Comparison of ENCODE assay signal across 1 cellular context in the genomic region with DNA sequence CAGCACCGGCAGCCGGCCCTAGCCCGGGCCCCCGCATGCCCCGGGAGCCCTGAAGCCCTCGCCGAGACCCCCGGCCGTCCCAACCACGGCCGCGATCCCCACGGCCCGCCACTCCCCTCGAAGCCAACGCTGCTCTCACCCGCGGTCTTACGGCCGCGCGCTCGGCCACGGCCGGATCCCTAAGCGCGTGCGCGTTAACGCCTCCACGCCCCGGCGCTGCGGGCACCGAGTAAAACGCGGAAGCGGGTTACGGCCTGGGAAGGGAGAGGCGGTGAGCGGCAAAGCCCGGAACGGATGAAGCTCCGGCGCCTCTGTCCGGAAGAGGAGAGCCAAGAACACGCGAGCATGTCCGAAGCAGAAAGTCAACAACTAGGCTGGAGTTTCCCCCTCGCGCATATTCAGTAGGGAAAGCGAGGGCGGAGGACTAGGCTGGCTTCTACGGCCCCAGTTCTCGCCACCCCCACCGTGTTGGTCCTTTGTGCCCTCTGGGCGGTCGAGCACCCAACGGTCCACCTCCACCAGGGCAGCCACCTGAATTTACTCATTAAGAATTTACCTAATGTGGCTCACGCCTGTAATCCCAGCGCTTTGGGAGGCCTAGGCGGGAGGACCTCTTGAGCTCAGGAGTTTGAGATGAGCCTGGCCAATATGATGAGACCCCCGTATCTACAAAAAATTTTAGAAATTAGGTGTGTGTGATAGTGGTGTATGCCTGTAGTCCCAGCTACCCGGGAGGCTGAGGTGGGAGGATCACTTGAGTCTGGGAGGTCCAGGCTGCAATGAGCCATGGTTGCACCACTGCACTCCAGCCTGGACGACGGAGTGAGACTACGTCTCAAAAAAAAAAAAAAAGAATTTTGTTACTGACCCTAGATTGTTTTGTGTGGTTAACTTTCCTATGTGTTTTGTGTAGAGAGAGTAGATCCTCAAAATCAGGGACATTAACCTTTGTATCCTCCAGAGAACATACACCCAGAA.
A peak's percentile ranks its signal among the peaks of the same experiment; 100 is the strongest.
TF ChIP-seq lines count a peak whose summit lies in the region.

A gene (minus strand): TSS at position 169 of the 978 bp plus-strand sequence. CDS start 1,177 bp downstream, outside the sequence.

TF ChIP-seq in HepG2, 621 proteins besides CTCF, POLR2A, EP300 and RAD21 (continued from another document and continues in another):
- TF ChIP-seq ZKSCAN5 (CRISPR knock-in tag; IDR thresholded peaks at IDR 0.05) (no peak; the same call in 1 of the 2 replicates), SIX4 (CRISPR knock-in tag; IDR thresholded peaks at IDR 0.05) (peak; percentile 90), KLF15 (CRISPR knock-in tag; IDR thresholded peaks at IDR 0.05; ENCODE audit: borderline replicate concordance) (peak; percentile 48), KAT8 (CRISPR knock-in tag; IDR thresholded peaks at IDR 0.05) (peak; percentile 95), MEF2D (CRISPR knock-in tag; IDR thresholded peaks at IDR 0.05) (peak; percentile 97), MAFF (IDR thresholded peaks at IDR 0.05; ENCODE audit: low read depth, low read length) (peak; percentile 7; the same call in 1 of the 2 replicates), RFXANK (CRISPR knock-in tag; IDR thresholded peaks at IDR 0.05) (peak; percentile 69), ZNF292 (CRISPR knock-in tag; IDR thresholded peaks at IDR 0.05; ENCODE audit: borderline replicate concordance, low read depth) (peak; percentile 92; the same call in 1 of the 2 replicates), MIER3 (CRISPR knock-in tag; IDR thresholded peaks at IDR 0.05; ENCODE audit: borderline replicate concordance) (peak; percentile 99; the same call in 1 of the 2 replicates), KAT7 (CRISPR knock-in tag; IDR thresholded peaks at IDR 0.05; ENCODE audit: borderline replicate concordance) (peak; percentile 99), ZSCAN12 (CRISPR knock-in tag; IDR thresholded peaks at IDR 0.05) (peak; percentile 85; the same call in 1 of the 2 replicates), RAD51 (IDR thresholded peaks at IDR 0.05; ENCODE audit: borderline replicate concordance) (no peak), ZC3H13 (CRISPR knock-in tag; IDR thresholded peaks at IDR 0.05) (peak; percentile 95; the same call in 1 of the 2 replicates), SP4 (CRISPR knock-in tag; IDR thresholded peaks at IDR 0.05) (peak; percentile 95), ZNF615 (CRISPR knock-in tag; IDR thresholded peaks at IDR 0.05; ENCODE audit: borderline replicate concordance) (peak; percentile 98), PCBP1 (IDR thresholded peaks at IDR 0.05; ENCODE audit: borderline replicate concordance, low read depth, low read length) (peak; percentile 98), ZNF331 (CRISPR knock-in tag; IDR thresholded peaks at IDR 0.05) (peak; percentile 99), CBX2 (IDR thresholded peaks at IDR 0.05; ENCODE audit: low read depth, low read length) (no peak), CBX2 (CRISPR knock-in tag; IDR thresholded peaks at IDR 0.05; ENCODE audit: low read depth) (peak; percentile 78; the same call in 1 of the 2 replicates), POLR2G (IDR thresholded peaks at IDR 0.05; ENCODE audit: low read depth, low read length) (peak; percentile 99), SATB2 (CRISPR knock-in tag; IDR thresholded peaks at IDR 0.05) (peak; percentile 83; the same call in 1 of the 2 replicates), ZNF567 (CRISPR knock-in tag; IDR thresholded peaks at IDR 0.05; ENCODE audit: borderline replicate concordance) (peak; percentile 87; the same call in 1 of the 2 replicates), ZNF674 (CRISPR knock-in tag; IDR thresholded peaks at IDR 0.05; ENCODE audit: low read depth) (peak; percentile 46; the same call in 1 of the 2 replicates)
- TF ChIP-seq, protein P1, sequence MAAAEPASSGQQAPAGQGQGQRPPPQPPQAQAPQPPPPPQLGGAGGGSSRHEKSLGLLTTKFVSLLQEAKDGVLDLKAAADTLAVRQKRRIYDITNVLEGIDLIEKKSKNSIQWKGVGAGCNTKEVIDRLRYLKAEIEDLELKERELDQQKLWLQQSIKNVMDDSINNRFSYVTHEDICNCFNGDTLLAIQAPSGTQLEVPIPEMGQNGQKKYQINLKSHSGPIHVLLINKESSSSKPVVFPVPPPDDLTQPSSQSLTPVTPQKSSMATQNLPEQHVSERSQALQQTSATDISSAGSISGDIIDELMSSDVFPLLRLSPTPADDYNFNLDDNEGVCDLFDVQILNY (CRISPR knock-in tag; conservative IDR thresholded peaks at IDR 0.05), result peak; percentile 61; the same call in 1 of the 2 replicates
- TF ChIP-seq, protein P2, sequence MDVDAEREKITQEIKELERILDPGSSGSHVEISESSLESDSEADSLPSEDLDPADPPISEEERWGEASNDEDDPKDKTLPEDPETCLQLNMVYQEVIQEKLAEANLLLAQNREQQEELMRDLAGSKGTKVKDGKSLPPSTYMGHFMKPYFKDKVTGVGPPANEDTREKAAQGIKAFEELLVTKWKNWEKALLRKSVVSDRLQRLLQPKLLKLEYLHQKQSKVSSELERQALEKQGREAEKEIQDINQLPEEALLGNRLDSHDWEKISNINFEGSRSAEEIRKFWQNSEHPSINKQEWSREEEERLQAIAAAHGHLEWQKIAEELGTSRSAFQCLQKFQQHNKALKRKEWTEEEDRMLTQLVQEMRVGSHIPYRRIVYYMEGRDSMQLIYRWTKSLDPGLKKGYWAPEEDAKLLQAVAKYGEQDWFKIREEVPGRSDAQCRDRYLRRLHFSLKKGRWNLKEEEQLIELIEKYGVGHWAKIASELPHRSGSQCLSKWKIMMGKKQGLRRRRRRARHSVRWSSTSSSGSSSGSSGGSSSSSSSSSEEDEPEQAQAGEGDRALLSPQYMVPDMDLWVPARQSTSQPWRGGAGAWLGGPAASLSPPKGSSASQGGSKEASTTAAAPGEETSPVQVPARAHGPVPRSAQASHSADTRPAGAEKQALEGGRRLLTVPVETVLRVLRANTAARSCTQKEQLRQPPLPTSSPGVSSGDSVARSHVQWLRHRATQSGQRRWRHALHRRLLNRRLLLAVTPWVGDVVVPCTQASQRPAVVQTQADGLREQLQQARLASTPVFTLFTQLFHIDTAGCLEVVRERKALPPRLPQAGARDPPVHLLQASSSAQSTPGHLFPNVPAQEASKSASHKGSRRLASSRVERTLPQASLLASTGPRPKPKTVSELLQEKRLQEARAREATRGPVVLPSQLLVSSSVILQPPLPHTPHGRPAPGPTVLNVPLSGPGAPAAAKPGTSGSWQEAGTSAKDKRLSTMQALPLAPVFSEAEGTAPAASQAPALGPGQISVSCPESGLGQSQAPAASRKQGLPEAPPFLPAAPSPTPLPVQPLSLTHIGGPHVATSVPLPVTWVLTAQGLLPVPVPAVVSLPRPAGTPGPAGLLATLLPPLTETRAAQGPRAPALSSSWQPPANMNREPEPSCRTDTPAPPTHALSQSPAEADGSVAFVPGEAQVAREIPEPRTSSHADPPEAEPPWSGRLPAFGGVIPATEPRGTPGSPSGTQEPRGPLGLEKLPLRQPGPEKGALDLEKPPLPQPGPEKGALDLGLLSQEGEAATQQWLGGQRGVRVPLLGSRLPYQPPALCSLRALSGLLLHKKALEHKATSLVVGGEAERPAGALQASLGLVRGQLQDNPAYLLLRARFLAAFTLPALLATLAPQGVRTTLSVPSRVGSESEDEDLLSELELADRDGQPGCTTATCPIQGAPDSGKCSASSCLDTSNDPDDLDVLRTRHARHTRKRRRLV (CRISPR knock-in tag; IDR thresholded peaks at IDR 0.05), result peak; percentile 92; the same call in 1 of the 2 replicates
- TF ChIP-seq, protein P3, sequence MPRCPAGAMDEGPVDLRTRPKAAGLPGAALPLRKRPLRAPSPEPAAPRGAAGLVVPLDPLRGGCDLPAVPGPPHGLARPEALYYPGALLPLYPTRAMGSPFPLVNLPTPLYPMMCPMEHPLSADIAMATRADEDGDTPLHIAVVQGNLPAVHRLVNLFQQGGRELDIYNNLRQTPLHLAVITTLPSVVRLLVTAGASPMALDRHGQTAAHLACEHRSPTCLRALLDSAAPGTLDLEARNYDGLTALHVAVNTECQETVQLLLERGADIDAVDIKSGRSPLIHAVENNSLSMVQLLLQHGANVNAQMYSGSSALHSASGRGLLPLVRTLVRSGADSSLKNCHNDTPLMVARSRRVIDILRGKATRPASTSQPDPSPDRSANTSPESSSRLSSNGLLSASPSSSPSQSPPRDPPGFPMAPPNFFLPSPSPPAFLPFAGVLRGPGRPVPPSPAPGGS (CRISPR knock-in tag; IDR thresholded peaks at IDR 0.05), result peak; percentile 97
- TF ChIP-seq, protein P4, sequence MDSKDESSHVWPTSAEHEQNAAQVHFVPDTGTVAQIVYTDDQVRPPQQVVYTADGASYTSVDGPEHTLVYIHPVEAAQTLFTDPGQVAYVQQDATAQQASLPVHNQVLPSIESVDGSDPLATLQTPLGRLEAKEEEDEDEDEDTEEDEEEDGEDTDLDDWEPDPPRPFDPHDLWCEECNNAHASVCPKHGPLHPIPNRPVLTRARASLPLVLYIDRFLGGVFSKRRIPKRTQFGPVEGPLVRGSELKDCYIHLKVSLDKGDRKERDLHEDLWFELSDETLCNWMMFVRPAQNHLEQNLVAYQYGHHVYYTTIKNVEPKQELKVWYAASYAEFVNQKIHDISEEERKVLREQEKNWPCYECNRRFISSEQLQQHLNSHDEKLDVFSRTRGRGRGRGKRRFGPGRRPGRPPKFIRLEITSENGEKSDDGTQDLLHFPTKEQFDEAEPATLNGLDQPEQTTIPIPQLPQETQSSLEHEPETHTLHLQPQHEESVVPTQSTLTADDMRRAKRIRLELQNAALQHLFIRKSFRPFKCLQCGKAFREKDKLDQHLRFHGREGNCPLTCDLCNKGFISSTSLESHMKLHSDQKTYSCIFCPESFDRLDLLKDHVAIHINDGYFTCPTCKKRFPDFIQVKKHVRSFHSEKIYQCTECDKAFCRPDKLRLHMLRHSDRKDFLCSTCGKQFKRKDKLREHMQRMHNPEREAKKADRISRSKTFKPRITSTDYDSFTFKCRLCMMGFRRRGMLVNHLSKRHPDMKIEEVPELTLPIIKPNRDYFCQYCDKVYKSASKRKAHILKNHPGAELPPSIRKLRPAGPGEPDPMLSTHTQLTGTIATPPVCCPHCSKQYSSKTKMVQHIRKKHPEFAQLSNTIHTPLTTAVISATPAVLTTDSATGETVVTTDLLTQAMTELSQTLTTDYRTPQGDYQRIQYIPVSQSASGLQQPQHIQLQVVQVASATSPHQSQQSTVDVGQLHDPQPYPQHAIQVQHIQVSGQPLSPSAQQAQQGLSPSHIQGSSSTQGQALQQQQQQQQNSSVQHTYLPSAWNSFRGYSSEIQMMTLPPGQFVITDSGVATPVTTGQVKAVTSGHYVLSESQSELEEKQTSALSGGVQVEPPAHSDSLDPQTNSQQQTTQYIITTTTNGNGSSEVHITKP (CRISPR knock-in tag; IDR thresholded peaks at IDR 0.05; ENCODE audit: low read depth), result peak; percentile 90
- TF ChIP-seq, protein P5, sequence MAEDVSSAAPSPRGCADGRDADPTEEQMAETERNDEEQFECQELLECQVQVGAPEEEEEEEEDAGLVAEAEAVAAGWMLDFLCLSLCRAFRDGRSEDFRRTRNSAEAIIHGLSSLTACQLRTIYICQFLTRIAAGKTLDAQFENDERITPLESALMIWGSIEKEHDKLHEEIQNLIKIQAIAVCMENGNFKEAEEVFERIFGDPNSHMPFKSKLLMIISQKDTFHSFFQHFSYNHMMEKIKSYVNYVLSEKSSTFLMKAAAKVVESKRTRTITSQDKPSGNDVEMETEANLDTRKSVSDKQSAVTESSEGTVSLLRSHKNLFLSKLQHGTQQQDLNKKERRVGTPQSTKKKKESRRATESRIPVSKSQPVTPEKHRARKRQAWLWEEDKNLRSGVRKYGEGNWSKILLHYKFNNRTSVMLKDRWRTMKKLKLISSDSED (CRISPR knock-in tag; IDR thresholded peaks at IDR 0.05), result no peak
- TF ChIP-seq, protein P6, sequence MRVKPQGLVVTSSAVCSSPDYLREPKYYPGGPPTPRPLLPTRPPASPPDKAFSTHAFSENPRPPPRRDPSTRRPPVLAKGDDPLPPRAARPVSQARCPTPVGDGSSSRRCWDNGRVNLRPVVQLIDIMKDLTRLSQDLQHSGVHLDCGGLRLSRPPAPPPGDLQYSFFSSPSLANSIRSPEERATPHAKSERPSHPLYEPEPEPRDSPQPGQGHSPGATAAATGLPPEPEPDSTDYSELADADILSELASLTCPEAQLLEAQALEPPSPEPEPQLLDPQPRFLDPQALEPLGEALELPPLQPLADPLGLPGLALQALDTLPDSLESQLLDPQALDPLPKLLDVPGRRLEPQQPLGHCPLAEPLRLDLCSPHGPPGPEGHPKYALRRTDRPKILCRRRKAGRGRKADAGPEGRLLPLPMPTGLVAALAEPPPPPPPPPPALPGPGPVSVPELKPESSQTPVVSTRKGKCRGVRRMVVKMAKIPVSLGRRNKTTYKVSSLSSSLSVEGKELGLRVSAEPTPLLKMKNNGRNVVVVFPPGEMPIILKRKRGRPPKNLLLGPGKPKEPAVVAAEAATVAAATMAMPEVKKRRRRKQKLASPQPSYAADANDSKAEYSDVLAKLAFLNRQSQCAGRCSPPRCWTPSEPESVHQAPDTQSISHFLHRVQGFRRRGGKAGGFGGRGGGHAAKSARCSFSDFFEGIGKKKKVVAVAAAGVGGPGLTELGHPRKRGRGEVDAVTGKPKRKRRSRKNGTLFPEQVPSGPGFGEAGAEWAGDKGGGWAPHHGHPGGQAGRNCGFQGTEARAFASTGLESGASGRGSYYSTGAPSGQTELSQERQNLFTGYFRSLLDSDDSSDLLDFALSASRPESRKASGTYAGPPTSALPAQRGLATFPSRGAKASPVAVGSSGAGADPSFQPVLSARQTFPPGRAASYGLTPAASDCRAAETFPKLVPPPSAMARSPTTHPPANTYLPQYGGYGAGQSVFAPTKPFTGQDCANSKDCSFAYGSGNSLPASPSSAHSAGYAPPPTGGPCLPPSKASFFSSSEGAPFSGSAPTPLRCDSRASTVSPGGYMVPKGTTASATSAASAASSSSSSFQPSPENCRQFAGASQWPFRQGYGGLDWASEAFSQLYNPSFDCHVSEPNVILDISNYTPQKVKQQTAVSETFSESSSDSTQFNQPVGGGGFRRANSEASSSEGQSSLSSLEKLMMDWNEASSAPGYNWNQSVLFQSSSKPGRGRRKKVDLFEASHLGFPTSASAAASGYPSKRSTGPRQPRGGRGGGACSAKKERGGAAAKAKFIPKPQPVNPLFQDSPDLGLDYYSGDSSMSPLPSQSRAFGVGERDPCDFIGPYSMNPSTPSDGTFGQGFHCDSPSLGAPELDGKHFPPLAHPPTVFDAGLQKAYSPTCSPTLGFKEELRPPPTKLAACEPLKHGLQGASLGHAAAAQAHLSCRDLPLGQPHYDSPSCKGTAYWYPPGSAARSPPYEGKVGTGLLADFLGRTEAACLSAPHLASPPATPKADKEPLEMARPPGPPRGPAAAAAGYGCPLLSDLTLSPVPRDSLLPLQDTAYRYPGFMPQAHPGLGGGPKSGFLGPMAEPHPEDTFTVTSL (CRISPR knock-in tag; IDR thresholded peaks at IDR 0.05; ENCODE audit: borderline replicate concordance), result peak; percentile 83
- TF ChIP-seq, protein P7, sequence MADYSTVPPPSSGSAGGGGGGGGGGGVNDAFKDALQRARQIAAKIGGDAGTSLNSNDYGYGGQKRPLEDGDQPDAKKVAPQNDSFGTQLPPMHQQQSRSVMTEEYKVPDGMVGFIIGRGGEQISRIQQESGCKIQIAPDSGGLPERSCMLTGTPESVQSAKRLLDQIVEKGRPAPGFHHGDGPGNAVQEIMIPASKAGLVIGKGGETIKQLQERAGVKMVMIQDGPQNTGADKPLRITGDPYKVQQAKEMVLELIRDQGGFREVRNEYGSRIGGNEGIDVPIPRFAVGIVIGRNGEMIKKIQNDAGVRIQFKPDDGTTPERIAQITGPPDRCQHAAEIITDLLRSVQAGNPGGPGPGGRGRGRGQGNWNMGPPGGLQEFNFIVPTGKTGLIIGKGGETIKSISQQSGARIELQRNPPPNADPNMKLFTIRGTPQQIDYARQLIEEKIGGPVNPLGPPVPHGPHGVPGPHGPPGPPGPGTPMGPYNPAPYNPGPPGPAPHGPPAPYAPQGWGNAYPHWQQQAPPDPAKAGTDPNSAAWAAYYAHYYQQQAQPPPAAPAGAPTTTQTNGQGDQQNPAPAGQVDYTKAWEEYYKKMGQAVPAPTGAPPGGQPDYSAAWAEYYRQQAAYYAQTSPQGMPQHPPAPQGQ (CRISPR knock-in tag; IDR thresholded peaks at IDR 0.05; ENCODE audit: borderline replicate concordance), result peak; percentile 98; the same call in 1 of the 2 replicates
- TF ChIP-seq, protein P8, sequence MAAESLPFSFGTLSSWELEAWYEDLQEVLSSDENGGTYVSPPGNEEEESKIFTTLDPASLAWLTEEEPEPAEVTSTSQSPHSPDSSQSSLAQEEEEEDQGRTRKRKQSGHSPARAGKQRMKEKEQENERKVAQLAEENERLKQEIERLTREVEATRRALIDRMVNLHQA (CRISPR knock-in tag; IDR thresholded peaks at IDR 0.05), result peak; percentile 89
